In genomic region chr19:14383898-14384669, GRCh38 we compare ENCODE assay signal across 8 cellular contexts. TPM values are rescaled to one million over a fixed set of nuclear protein-coding genes. Genes with fewer than 3 reads are reported as not detected.
DNase-seq lines count a peak whose midpoint lies in the region; ATAC-seq, FAIRE-seq and TF ChIP-seq lines count a peak whose summit lies in the region.

No MANE protein-coding gene starts in this region.

- no peak overlapping the region for H2AFZ ChIP-seq in endothelial cell of umbilical vein (ENCODE audit: low read depth, low read length)

- H3K27ac Mint-ChIP-seq in WTC11, result peak overlapping the region; percentile 25; the same call in 1 of the 2 replicates
- peak overlapping the region; percentile 91 for H3K27ac Mint-ChIP-seq in osteocyte (ENCODE audit: unreplicated experiment)

- H3K27me3 Mint-ChIP-seq in WTC11 (ENCODE audit: low read depth) (peaks cover 6% of the 10 kb centered on the region), osteocyte (ENCODE audit: unreplicated experiment) (no peaks in the 10 kb centered on the region)

- no peak overlapping the region for H3K27ac ChIP-seq in endothelial cell of umbilical vein (ENCODE audit: insufficient read depth, low read depth, low read length)

- H3K36me3 ChIP-seq in endothelial cell of umbilical vein (ENCODE audit: control insufficient read depth in 2 of 2, extremely low read depth in 1 of 2, insufficient read depth in 2 of 2, low read length in 2 of 2), result no peaks in the 10 kb centered on the region

- no peaks in the 10 kb centered on the region for H3K9me3 ChIP-seq in endothelial cell of umbilical vein (replicated peaks; ENCODE audit: control insufficient read depth, insufficient read depth, low read length)

- no peaks in the 10 kb centered on the region for H3K9me1 ChIP-seq in endothelial cell of umbilical vein (replicated peaks; ENCODE audit: control insufficient read depth, extremely low read depth, insufficient read depth, low read length)

- peak; percentile 27 for ATAC-seq in HG03432 (IDR thresholded peaks at IDR 0.05; ENCODE audit: unreplicated experiment)
- ATAC-seq in WTC11, result no peak
- no peak for ATAC-seq in GM21825 (IDR thresholded peaks at IDR 0.05; ENCODE audit: unreplicated experiment)
- ATAC-seq in HG02840 (IDR thresholded peaks at IDR 0.05; ENCODE audit: low FRiP score, unreplicated experiment), result no peak

- no peaks in the 10 kb centered on the region for H4K20me1 ChIP-seq in endothelial cell of umbilical vein (replicated peaks; ENCODE audit: control insufficient read depth, extremely low read depth, insufficient read depth, low read length)

- intact Hi-C loops in endothelial cell of umbilical vein (cut with micrococcal nuclease), result no loop called here

- no peak for TF ChIP-seq POLR2A in endothelial cell of umbilical vein (IDR thresholded peaks at IDR 0.05; ENCODE audit: low read depth, low read length)

- no peak for TF ChIP-seq CTCF in WTC11 (IDR thresholded peaks at IDR 0.05)
- no peak for TF ChIP-seq CTCF in endothelial cell of umbilical vein (IDR thresholded peaks at IDR 0.05; ENCODE audit: extremely low read depth in 1 of 2, insufficient read depth in 1 of 2, low read depth in 1 of 2, low read length in 2 of 2)
- TF ChIP-seq CTCF in osteocyte (IDR thresholded peaks at IDR 0.05), result no peak

- H3K4me2 ChIP-seq in endothelial cell of umbilical vein (ENCODE audit: insufficient read depth, low read length), result no peak overlapping the region

- H3K9me3 Mint-ChIP-seq in WTC11 (no peaks in the 10 kb centered on the region), osteocyte (ENCODE audit: unreplicated experiment) (no peaks in the 10 kb centered on the region)

- H3K4me1 ChIP-seq in endothelial cell of umbilical vein (ENCODE audit: control insufficient read depth, extremely low read depth, insufficient read depth, low read length), result peaks cover 15% of the 10 kb centered on the region

- DNase-seq in D341Med (ENCODE audit: low spot score) (peak; percentile 28), WTC11 (ENCODE audit: low spot score) (no peak), endothelial cell of umbilical vein (ENCODE audit: low read depth, low spot score) (no peak), osteocyte (ENCODE audit: extremely low spot score, unreplicated experiment) (no peak), DMS79 treated with DMSO at 0.1 percent for 48 hours (lab: John Stamatoyannopoulos, UW) (no peak)

- H3K9ac ChIP-seq in endothelial cell of umbilical vein (replicated peaks; ENCODE audit: extremely low read depth, insufficient read depth, low read length), result no peak overlapping the region

- BruUV-seq in endothelial cell of umbilical vein (replicated peaks; lab: Mats Ljungman, UMichigan), result no TSS peak

- H3K4me3 Mint-ChIP-seq in WTC11 (no peak overlapping the region), osteocyte (ENCODE audit: unreplicated experiment) (peak overlapping the region; percentile 35)

- H3K79me2 ChIP-seq in endothelial cell of umbilical vein (ENCODE audit: control insufficient read depth, insufficient read depth, low read length), result peaks cover 7% of the 10 kb centered on the region

- CTCF ChIA-PET in WTC11 (lab: Charles Lee) (interaction anchor here (0.6 to 5.7 kb wide), 6 partner anchors 14 to 402 kb away, joined by 3 to 38 read pairs (median 4); no protein-coding TSS in a partner anchor), endothelial cell of umbilical vein (lab: Charles Lee) (interaction anchor here (0.6 to 0.9 kb wide), 3 partner anchors 36 to 1282 kb away, joined by 3 read pairs; no protein-coding TSS in a partner anchor)

- no peak overlapping the region for H3K4me3 ChIP-seq in endothelial cell of umbilical vein (replicated peaks in 1 of 3; ENCODE audit: insufficient read depth in 1 of 3, low read depth in 1 of 3, low read length in 3 of 3)

- H3K36me3 Mint-ChIP-seq in WTC11, result no peaks in the 10 kb centered on the region
- H3K36me3 Mint-ChIP-seq in osteocyte (ENCODE audit: unreplicated experiment), result no peaks in the 10 kb centered on the region

- H3K27me3 ChIP-seq in endothelial cell of umbilical vein (ENCODE audit: control insufficient read depth in 2 of 2, insufficient read depth in 2 of 2, low read length in 2 of 2), result no peaks in the 10 kb centered on the region

- no peak for FAIRE-seq in endothelial cell of umbilical vein (lab: Jason Lieb, UNC)

- dilution Hi-C loops in endothelial cell of umbilical vein (cut with MboI; ENCODE audit: extremely low pct_ligation_motif_present, low sequenced_read_pairs), result no loop called here

- H3K4me1 Mint-ChIP-seq in WTC11 (peaks cover 29% of the 10 kb centered on the region), osteocyte (ENCODE audit: unreplicated experiment) (peaks cover 31% of the 10 kb centered on the region)

- POLR2A ChIA-PET in WTC11 (lab: Charles Lee) (interaction anchor here (0.6 to 0.7 kb wide), 2 partner anchors 12 to 23 kb away, joined by 3 to 5 read pairs; no protein-coding TSS in a partner anchor), endothelial cell of umbilical vein (lab: Charles Lee) (no interaction called here)

TF ChIP-seq in WTC11, 78 proteins besides CTCF, POLR2A, EP300 and RAD21:
- TF ChIP-seq GTF2I (CRISPR knock-in tag; conservative IDR thresholded peaks at IDR 0.05) (peak; percentile 61; the same call in 1 of the 2 replicates), ERG (CRISPR knock-in tag; IDR thresholded peaks at IDR 0.05) (no peak)
TF ChIP-seq in WTC11: peak in this region for 1.

TF ChIP-seq in endothelial cell of umbilical vein, 7 proteins besides CTCF, POLR2A, EP300 and RAD21:
- no peak for TF ChIP-seq MAX (IDR thresholded peaks at IDR 0.05; ENCODE audit: insufficient read depth, insufficient read length)
- peak; percentile 58 for TF ChIP-seq JUN (IDR thresholded peaks at IDR 0.05; ENCODE audit: borderline replicate concordance, insufficient read depth, insufficient read length, low read depth)
- no peak for TF ChIP-seq MYC (IDR thresholded peaks at IDR 0.05; ENCODE audit: low read depth, low read length)

RNA-seq across cellular contexts. Expression of gene ADGRE5, which starts 2.8 kb away (rescaled TPM):
- total RNA-seq in WTC11 (2021), result 3.2 to 4.0 TPM (median 3.9 TPM) in 3 replicates
- total RNA-seq in endothelial cell of umbilical vein, result 6.0 and 14.7 TPM in 2 replicates
- polyA plus RNA-seq in endothelial cell of umbilical vein, result 4.7 and 5.3 TPM in 2 replicates
- 2.1 and 2.3 TPM in 2 replicates for polyA plus RNA-seq in endothelial cell of umbilical vein (2011; cell fraction: cytosol; rRNA removed)
- 10.3 and 10.4 TPM in 2 replicates for polyA plus RNA-seq in endothelial cell of umbilical vein (2011; cell fraction: nucleus; rRNA removed)
- 10.2 and 13.0 TPM in 2 replicates for polyA plus RNA-seq in endothelial cell of umbilical vein (2012)
- polyA minus RNA-seq in endothelial cell of umbilical vein, result 6.1 and 8.2 TPM in 2 replicates
- 46.5 TPM for polyA minus RNA-seq in endothelial cell of umbilical vein (2011; cell fraction: cytosol; rRNA and poly(A)+ RNA removed)
- 5.1 and 8.0 TPM in 2 replicates for polyA minus RNA-seq in endothelial cell of umbilical vein (2011; cell fraction: nucleus; rRNA and poly(A)+ RNA removed)
- 2.0 and 2.1 TPM in 2 replicates for total RNA-seq in osteocyte

RNA-seq across cellular contexts. Expression of gene DDX39A, which starts 35.1 kb away (rescaled TPM):
- total RNA-seq in WTC11 (2021), result 103 to 136 TPM (median 105 TPM) in 3 replicates
- 153 and 157 TPM in 2 replicates for total RNA-seq in endothelial cell of umbilical vein
- polyA plus RNA-seq in endothelial cell of umbilical vein, result 158 and 168 TPM in 2 replicates
- polyA plus RNA-seq in endothelial cell of umbilical vein (2011; cell fraction: cytosol; rRNA removed), result 122 and 136 TPM in 2 replicates
- 631 and 632 TPM in 2 replicates for polyA plus RNA-seq in endothelial cell of umbilical vein (2011; cell fraction: nucleus; rRNA removed)
- 131 and 157 TPM in 2 replicates for polyA plus RNA-seq in endothelial cell of umbilical vein (2012)
- 73.4 and 92.4 TPM in 2 replicates for polyA minus RNA-seq in endothelial cell of umbilical vein
- polyA minus RNA-seq in endothelial cell of umbilical vein (2011; cell fraction: cytosol; rRNA and poly(A)+ RNA removed), result 88.6 TPM
- polyA minus RNA-seq in endothelial cell of umbilical vein (2011; cell fraction: nucleus; rRNA and poly(A)+ RNA removed), result 81.9 and 101 TPM in 2 replicates
- total RNA-seq in osteocyte, result 66.0 and 71.0 TPM in 2 replicates

RNA-seq across cellular contexts. Expression of gene PKN1, which starts 49.0 kb away (rescaled TPM):
- 170 to 197 TPM (median 187 TPM) in 3 replicates for total RNA-seq in WTC11 (2021)
- 302 and 326 TPM in 2 replicates for total RNA-seq in endothelial cell of umbilical vein
- 142 and 148 TPM in 2 replicates for polyA plus RNA-seq in endothelial cell of umbilical vein
- polyA plus RNA-seq in endothelial cell of umbilical vein (2011; cell fraction: cytosol; rRNA removed), result 163 and 180 TPM in 2 replicates
- 162 and 166 TPM in 2 replicates for polyA plus RNA-seq in endothelial cell of umbilical vein (2011; cell fraction: nucleus; rRNA removed)
- 155 and 170 TPM in 2 replicates for polyA plus RNA-seq in endothelial cell of umbilical vein (2012)
- 157 and 229 TPM in 2 replicates for polyA minus RNA-seq in endothelial cell of umbilical vein
- 70.3 TPM for polyA minus RNA-seq in endothelial cell of umbilical vein (2011; cell fraction: cytosol; rRNA and poly(A)+ RNA removed)
- polyA minus RNA-seq in endothelial cell of umbilical vein (2011; cell fraction: nucleus; rRNA and poly(A)+ RNA removed), result 47.5 and 72.7 TPM in 2 replicates
- total RNA-seq in osteocyte, result 151 and 162 TPM in 2 replicates
